9 cellular contexts compared by ENCODE assay signal in the genomic region with DNA sequence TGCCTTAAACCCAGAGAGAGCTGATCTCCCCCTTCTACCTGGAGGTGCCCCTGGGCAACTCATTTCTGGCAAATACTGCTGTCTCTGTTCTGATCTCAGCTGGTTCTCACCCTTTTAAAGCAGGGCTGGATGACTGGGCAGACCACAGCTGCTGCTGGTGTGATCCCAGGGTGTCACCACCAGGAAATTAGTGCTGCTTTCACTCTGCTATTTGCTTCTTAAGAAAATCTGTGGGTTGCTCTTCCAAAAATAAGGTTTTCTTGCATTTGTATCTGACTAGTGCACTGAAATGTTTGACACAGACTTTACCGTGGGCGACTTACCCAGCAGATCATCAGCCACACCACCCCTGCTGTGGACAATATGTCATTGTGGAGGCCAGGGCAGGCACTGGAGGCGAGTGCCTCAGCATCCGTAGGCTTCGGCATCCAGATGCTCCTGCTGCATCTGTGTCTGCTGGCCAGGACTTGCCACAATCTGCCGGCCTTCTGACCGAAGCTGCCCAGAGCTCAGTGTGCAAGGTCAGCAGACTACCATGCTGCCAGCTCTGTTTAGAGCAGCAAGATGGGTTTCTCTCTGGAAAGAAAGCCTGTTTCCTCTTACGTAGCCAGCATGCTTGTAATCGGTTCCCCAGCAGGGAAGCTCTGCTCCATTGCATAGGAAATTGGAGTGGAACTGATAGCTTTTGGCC. TPM values are rescaled to one million over a fixed set of nuclear protein-coding genes. Genes with fewer than 3 reads are reported as not detected.
DNase-seq lines count a peak whose midpoint lies in the region; ATAC-seq and TF ChIP-seq lines count a peak whose summit lies in the region.
"Had no signal": no experiment of that assay in that cellular context is flagged by ENCODE, and none has a peak within 500 bp of the region (broad histone marks: within the 10 kb centered on the region; RNA-seq: fewer than 3 reads in every experiment).

No MANE protein-coding gene starts in this region.

- peak overlapping the region; percentile 27 for H3K4me3 Mint-ChIP-seq in dendritic cell treated with granulocyte-macrophage colony-stimulating factor and Interleukin-4, amounts not matched to agents 40 ng/mL and 50 ng/mL, for 4 days
- peak overlapping the region; percentile 96 for H3K4me3 Mint-ChIP-seq in natural killer cell treated with Interleukin-12 subunit alpha and Interleukin-12 subunit beta and Interleukin-15 and Interleukin-18, amount 100 ng/mL, for 72 hours
- peak overlapping the region; percentile 23 for H3K4me3 Mint-ChIP-seq in type B pancreatic cell

- ATAC-seq in GM21528 (IDR thresholded peaks at IDR 0.05; ENCODE audit: low FRiP score, unreplicated experiment) = peak; percentile 70
- peak; percentile 91 to 95 for ATAC-seq in natural killer cell treated with Interleukin-12 subunit alpha and Interleukin-12 subunit beta and Interleukin-15 and Interleukin-18, amount 100 ng/mL, for 72 hours
- ATAC-seq: body of pancreas had no signal

- peak overlapping the region; percentile 89 for H3K27ac Mint-ChIP-seq in dendritic cell treated with granulocyte-macrophage colony-stimulating factor and Interleukin-4, amounts not matched to agents 40 ng/mL and 50 ng/mL, for 4 days
- H3K27ac Mint-ChIP-seq in natural killer cell treated with Interleukin-12 subunit alpha and Interleukin-12 subunit beta and Interleukin-15 and Interleukin-18, amount 100 ng/mL, for 72 hours = peak overlapping the region; percentile 93 to 98
- peak overlapping the region; percentile 10 for H3K27ac Mint-ChIP-seq in type B pancreatic cell

- peak; percentile 38 for TF ChIP-seq CTCF in type B pancreatic cell (conservative IDR thresholded peaks at IDR 0.05)

- peaks cover 27% of the 10 kb centered on the region for H3K36me3 Mint-ChIP-seq in dendritic cell treated with granulocyte-macrophage colony-stimulating factor and Interleukin-4, amounts not matched to agents 40 ng/mL and 50 ng/mL, for 4 days (ENCODE audit: low read depth)
- peaks cover 7% of the 10 kb centered on the region for H3K36me3 Mint-ChIP-seq in natural killer cell treated with Interleukin-12 subunit alpha and Interleukin-12 subunit beta and Interleukin-15 and Interleukin-18, amount 100 ng/mL, for 72 hours
- H3K36me3 Mint-ChIP-seq in type B pancreatic cell = no peaks in the 10 kb centered on the region

- intact Hi-C loops in dendritic cell treated with granulocyte-macrophage colony-stimulating factor and Interleukin-4, amounts not matched to agents 40 ng/mL and 50 ng/mL, for 4 days (cut with micrococcal nuclease) = no loop called here

- H3K9me3 Mint-ChIP-seq in dendritic cell treated with granulocyte-macrophage colony-stimulating factor and Interleukin-4, amounts not matched to agents 40 ng/mL and 50 ng/mL, for 4 days = no peaks in the 10 kb centered on the region
- peaks cover 5% of the 10 kb centered on the region for H3K9me3 Mint-ChIP-seq in natural killer cell treated with Interleukin-12 subunit alpha and Interleukin-12 subunit beta and Interleukin-15 and Interleukin-18, amount 100 ng/mL, for 72 hours
- no peaks in the 10 kb centered on the region for H3K9me3 Mint-ChIP-seq in type B pancreatic cell

- H3K4me1 Mint-ChIP-seq in dendritic cell treated with granulocyte-macrophage colony-stimulating factor and Interleukin-4, amounts not matched to agents 40 ng/mL and 50 ng/mL, for 4 days (ENCODE audit: low read depth) = peaks cover 71% of the 10 kb centered on the region
- H3K4me1 Mint-ChIP-seq in natural killer cell treated with Interleukin-12 subunit alpha and Interleukin-12 subunit beta and Interleukin-15 and Interleukin-18, amount 100 ng/mL, for 72 hours (ENCODE audit: low read depth in 2 of 2) = peaks cover 71 to 83% of the 10 kb centered on the region in 2 donors
- peaks cover 39% of the 10 kb centered on the region for H3K4me1 Mint-ChIP-seq in type B pancreatic cell (ENCODE audit: unreplicated experiment)

- DNase-seq in C1 segment of cervical spinal cord (lab: John Stamatoyannopoulos, UW) (peak in 9 of 14 donors; percentile 18 to 81 (median 47)), type B pancreatic cell (ENCODE audit: extremely low spot score, unreplicated experiment) (no peak), SW 1271 (lab: John Stamatoyannopoulos, UW) (no peak), NCI-H2107 (lab: John Stamatoyannopoulos, UW) (no peak)
- DNase-seq in natural killer cell treated with Interleukin-12 subunit alpha and Interleukin-12 subunit beta and Interleukin-15 and Interleukin-18, amount 100 ng/mL, for 72 hours (ENCODE audit: low spot score) = peak; percentile 90

- H3K27me3 Mint-ChIP-seq in dendritic cell treated with granulocyte-macrophage colony-stimulating factor and Interleukin-4, amounts not matched to agents 40 ng/mL and 50 ng/mL, for 4 days = no peaks in the 10 kb centered on the region
- H3K27me3 Mint-ChIP-seq in natural killer cell treated with Interleukin-12 subunit alpha and Interleukin-12 subunit beta and Interleukin-15 and Interleukin-18, amount 100 ng/mL, for 72 hours = no peaks in the 10 kb centered on the region
- no peaks in the 10 kb centered on the region for H3K27me3 Mint-ChIP-seq in type B pancreatic cell

TF ChIP-seq in PFSK-1, 5 proteins besides CTCF, POLR2A, EP300 and RAD21:
- TF ChIP-seq SIN3A (IDR thresholded peaks at IDR 0.05; ENCODE audit: borderline replicate concordance, insufficient read depth, low read length) = no peak
- TF ChIP-seq FOXP2 (optimal IDR thresholded peaks at IDR 0.05; ENCODE audit: borderline replicate concordance, extremely low read depth, extremely low read length, insufficient read depth) = peak; percentile 10

RNA-seq across cellular contexts. Expression of a gene that starts 13.6 kb away (rescaled TPM):
- 6.8 TPM for polyA plus RNA-seq in PFSK-1 (2012; ENCODE audit: insufficient read length, low read depth)
- total RNA-seq in natural killer cell treated with Interleukin-12 subunit alpha and Interleukin-12 subunit beta and Interleukin-15 and Interleukin-18, amount 100 ng/mL, for 72 hours = 100 to 1,000 TPM; 109 to 110 TPM
- total RNA-seq in type B pancreatic cell (ENCODE audit: low replicate concordance) = 18.7 and 24.1 TPM in 2 replicates

Comparison
In these comparisons a context has a peak if more than half of its experiments do, and no peak if none do; other contexts are left out.
1. DNase-seq: peak in C1 segment of cervical spinal cord (9 of 14) and natural killer cell treated with Interleukin-12 subunit alpha and Interleukin-12 subunit beta and Interleukin-15 and Interleukin-18, amount 100 ng/mL, for 72 hours (single experiment); none in type B pancreatic cell (single experiment), SW 1271 (0 of 2) and NCI-H2107 (single experiment).
2. H3K27ac Mint-ChIP-seq: peak in every context shown above with its lines; median percentile 96 in natural killer cell treated with Interleukin-12 subunit alpha and Interleukin-12 subunit beta and Interleukin-15 and Interleukin-18, amount 100 ng/mL, for 72 hours; 89 in dendritic cell treated with granulocyte-macrophage colony-stimulating factor and Interleukin-4, amounts not matched to agents 40 ng/mL and 50 ng/mL, for 4 days; 10 in type B pancreatic cell.
3. H3K4me3 Mint-ChIP-seq: peak in every context shown above with its lines; median percentile 96 in natural killer cell treated with Interleukin-12 subunit alpha and Interleukin-12 subunit beta and Interleukin-15 and Interleukin-18, amount 100 ng/mL, for 72 hours; 27 in dendritic cell treated with granulocyte-macrophage colony-stimulating factor and Interleukin-4, amounts not matched to agents 40 ng/mL and 50 ng/mL, for 4 days; 23 in type B pancreatic cell.